27 cellular contexts compared by ENCODE assay signal in genomic region chr1:78075621-78076020, GRCh38. TPM values are rescaled to one million over a fixed set of nuclear protein-coding genes. Genes with fewer than 3 reads are reported as not detected.
DNase-seq lines count a peak whose midpoint lies in the region; ATAC-seq and TF ChIP-seq lines count a peak whose summit lies in the region.
"Had no signal": no experiment of that assay in that cellular context is flagged by ENCODE, and none has a peak within 500 bp of the region (broad histone marks: within the 10 kb centered on the region; RNA-seq: fewer than 3 reads in every experiment).

No MANE protein-coding gene starts in this region.

- no peak for TF ChIP-seq EP300 in SK-N-SH (IDR thresholded peaks at IDR 0.05; ENCODE audit: borderline replicate concordance in 1 of 2, low read depth in 1 of 2, low read length in 1 of 2)

- DNase-seq in SK-N-SH (no peak), dermis microvascular lymphatic vessel endothelial cell (ENCODE audit: low read depth in 2 of 2) (peak; percentile 49 to 96), osteoblast (ENCODE audit: insufficient read length, low spot score, missing footprints) (peak; percentile 49), NCI-H1105 (lab: John Stamatoyannopoulos, UW) (no peak)
- no peak for DNase-seq in activated T-cell treated with anti-CD3 and anti-CD28 coated beads, Interleukin-2, amount 50 U/mL, for 48 hours
- no peak for DNase-seq in activated CD4-positive, alpha-beta T cell treated with anti-CD3 and anti-CD28 coated beads, Interleukin-2, amount 50 U/mL, for 4 hours
- DNase-seq: activated CD4-positive, CD25-positive, alpha-beta regulatory T cell treated with anti-CD3 and anti-CD28 coated beads, Interleukin-2, amount 50 U/mL, for 72 hours; activated CD8-positive, alpha-beta memory T cell treated with anti-CD3 and anti-CD28 coated beads, Interleukin-2, amount 50 U/mL, for 48 hours; activated CD8-positive, alpha-beta T cell treated with anti-CD3 and anti-CD28 coated beads for 36 hours; activated naive CD4-positive, alpha-beta T cell treated with anti-CD3 and anti-CD28 coated beads for 36 hours; adrenal gland; body of pancreas; CD4-positive, alpha-beta T cell; glutamatergic neuron; H9; islet precursor cell; NCI-H187 treated with DMSO at 0.1 percent for 48 hours; NCI-H2171; NCI-H510A; stimulated activated CD4-positive, alpha-beta T cell treated with anti-CD3 and anti-CD28 coated beads, Interleukin-2, amount 100 ng/mL, for 24 hours; stimulated activated naive CD8-positive, alpha-beta T cell treated with anti-CD3 and anti-CD28 coated beads, Interleukin-15, amount 100 ng/mL, for 72 hours; thyroid gland had no signal

- CTCF ChIA-PET in SK-N-SH (lab: Yijun Ruan, JAX) (interaction anchor here (0.6 kb wide), 1 partner anchor 66 kb away, joined by 3 read pairs; no protein-coding TSS in a partner anchor), HEK293 (lab: Yijun Ruan, JAX) (interaction anchor here (0.8 kb wide), 1 partner anchor 38 kb away, joined by 3 read pairs; no protein-coding TSS in a partner anchor)

- H3K36me3 ChIP-seq in SK-N-SH (replicated peaks in 1 of 2; ENCODE audit: control insufficient read depth in 1 of 2, insufficient read depth in 2 of 2, low read length in 1 of 2) (no peaks in the 10 kb centered on the region), HEK293 (ENCODE audit: control insufficient read depth in 2 of 2, insufficient read depth in 1 of 2, low read length in 2 of 2) (no peaks in the 10 kb centered on the region), osteoblast (ENCODE audit: insufficient read depth, low read length) (no peaks in the 10 kb centered on the region)
- H3K36me3 ChIP-seq: adrenal gland, neural progenitor cell, thyroid gland, vagina had no signal

- H3K9ac ChIP-seq in SK-N-SH = no peak overlapping the region
- H3K9ac ChIP-seq: neural progenitor cell, parathyroid adenoma had no signal

- H3K9me2 ChIP-seq in SK-N-SH = no peaks in the 10 kb centered on the region

- H3K4me3 ChIP-seq in SK-N-SH (ENCODE audit: low read depth in 2 of 2, low read length in 1 of 2) = no peak overlapping the region
- no peak overlapping the region for H3K4me3 ChIP-seq in HEK293 (ENCODE audit: low read depth, low read length)
- no peak overlapping the region for H3K4me3 ChIP-seq in osteoblast (ENCODE audit: insufficient read depth, low read length)
- H3K4me3 ChIP-seq: adrenal gland, body of pancreas, neural progenitor cell, thyroid gland, vagina had no signal

- no peak for TF ChIP-seq CTCF in SK-N-SH (IDR thresholded peaks at IDR 0.05)
- no peak for TF ChIP-seq CTCF in HEK293 (tag by site-specific recombination; IDR thresholded peaks at IDR 0.05)
- no peak for TF ChIP-seq CTCF in osteoblast (IDR thresholded peaks at IDR 0.05; ENCODE audit: extremely low read depth, low read depth, low read length)

- H2AFZ ChIP-seq in SK-N-SH (ENCODE audit: low read depth) (no peak overlapping the region), osteoblast (ENCODE audit: low read length) (no peak overlapping the region)
- H2AFZ ChIP-seq: neural progenitor cell, parathyroid adenoma had no signal

- H3K4me1 ChIP-seq in SK-N-SH (ENCODE audit: control insufficient read depth in 1 of 2, insufficient read depth in 2 of 2, low read depth in 1 of 2, low read length in 1 of 2) (peaks cover 0 to 19% of the 10 kb centered on the region in 2 experiments; a peak in 2 of 4 replicates), HEK293 (ENCODE audit: control insufficient read depth, insufficient read depth, low read length) (peaks cover 4% of the 10 kb centered on the region; the same call in 1 of the 2 replicates), osteoblast (ENCODE audit: insufficient read depth, low read length) (peaks cover 27% of the 10 kb centered on the region)
- H3K4me1 ChIP-seq: neural progenitor cell, parathyroid adenoma had no signal

- H3K9me3 ChIP-seq in SK-N-SH = no peaks in the 10 kb centered on the region
- no peaks in the 10 kb centered on the region for H3K9me3 ChIP-seq in HEK293 (ENCODE audit: control insufficient read depth, insufficient read depth, low read depth, low read length)
- H3K9me3 ChIP-seq in osteoblast (ENCODE audit: low read depth, low read length) = no peaks in the 10 kb centered on the region
- H3K9me3 ChIP-seq: adrenal gland, body of pancreas, thyroid gland, vagina had no signal

- WGBS in SK-N-SH (ENCODE audit: low lambda C conversion rate) = 87% methylated on average over 3 of the region's 3 CpGs

- ATAC-seq in SK-N-SH treated with all-trans-retinoic acid at 6 μM for 48 hours = no peak
- ATAC-seq: activated CD8-positive, alpha-beta T cell treated with anti-CD3 and anti-CD28 coated beads for 36 hours; body of pancreas; stimulated activated naive CD8-positive, alpha-beta T cell treated with anti-CD3 and anti-CD28 coated beads, Interleukin-15, amount 100 ng/mL, for 72 hours had no signal

- no peak overlapping the region for H3K4me2 ChIP-seq in SK-N-SH
- no peak overlapping the region for H3K4me2 ChIP-seq in osteoblast (ENCODE audit: insufficient read depth, low read length)
- H3K4me2 ChIP-seq: neural progenitor cell had no signal

- H3K27me3 ChIP-seq in SK-N-SH (ENCODE audit: insufficient read depth) = no peaks in the 10 kb centered on the region
- no peaks in the 10 kb centered on the region for H3K27me3 ChIP-seq in osteoblast (ENCODE audit: insufficient read depth, low read length)
- H3K27me3 ChIP-seq: adrenal gland, body of pancreas, neural progenitor cell, thyroid gland, vagina had no signal

- no peak for TF ChIP-seq RAD21 in SK-N-SH (IDR thresholded peaks at IDR 0.05; ENCODE audit: low read length)

- H4K20me1 ChIP-seq in SK-N-SH (ENCODE audit: insufficient read depth) (no peaks in the 10 kb centered on the region), osteoblast (ENCODE audit: insufficient read depth, low read length) (no peaks in the 10 kb centered on the region)

- peaks cover 11% of the 10 kb centered on the region for H3F3A ChIP-seq in SK-N-SH (replicated peaks; ENCODE audit: insufficient read depth)

- POLR2A ChIA-PET in SK-N-SH (lab: Yijun Ruan, JAX) (no interaction called here), HEK293 (lab: Yijun Ruan, JAX) (no interaction called here)

- H3K79me2 ChIP-seq in SK-N-SH (ENCODE audit: insufficient read depth) (no peaks in the 10 kb centered on the region), osteoblast (ENCODE audit: insufficient read depth, low read length) (no peaks in the 10 kb centered on the region)
- H3K79me2 ChIP-seq: parathyroid adenoma had no signal

- H3K27ac ChIP-seq in SK-N-SH (ENCODE audit: low read depth in 2 of 2, low read length in 1 of 2) (no peak overlapping the region), HEK293 (ENCODE audit: extremely low read depth, low read depth, low read length) (no peak overlapping the region), osteoblast (ENCODE audit: low read depth, low read length) (no peak overlapping the region)
- H3K27ac ChIP-seq: adrenal gland, body of pancreas, neural progenitor cell, parathyroid adenoma, vagina had no signal

TF ChIP-seq in SK-N-SH, 30 proteins besides CTCF, POLR2A, EP300 and RAD21:
- TF ChIP-seq NRF1 (IDR thresholded peaks at IDR 0.05; ENCODE audit: low read depth, low read length) (no peak), CHD2 (IDR thresholded peaks at IDR 0.05; ENCODE audit: low read length, partially characterized antibody) (no peak), NFIC (IDR thresholded peaks at IDR 0.05; ENCODE audit: borderline replicate concordance) (peak; percentile 16; the same call in 1 of the 2 replicates), IRF3 (IDR thresholded peaks at IDR 0.05; ENCODE audit: low read depth, low read length) (no peak)

TF ChIP-seq in SK-N-SH treated with all-trans-retinoic acid at 6 μM for 48 hours, 23 proteins besides CTCF, POLR2A, EP300 and RAD21 (continues in another document):
- no peak for TF ChIP-seq PPARA (CRISPR knock-in tag; IDR thresholded peaks at IDR 0.05; ENCODE audit: borderline replicate concordance)
- TF ChIP-seq GLIS3 (CRISPR knock-in tag; IDR thresholded peaks at IDR 0.05) = no peak
- no peak for TF ChIP-seq PATZ1 (CRISPR knock-in tag; IDR thresholded peaks at IDR 0.05; ENCODE audit: borderline replicate concordance)
- TF ChIP-seq ZNF70 (CRISPR knock-in tag; IDR thresholded peaks at IDR 0.05) = no peak

TF ChIP-seq in HEK293, 187 proteins besides CTCF, POLR2A, EP300 and RAD21 (continues in another document):
- TF ChIP-seq MYNN (tag by site-specific recombination; IDR thresholded peaks at IDR 0.05; ENCODE audit: borderline replicate concordance) (no peak), ZNF311 (tag by site-specific recombination; IDR thresholded peaks at IDR 0.05; ENCODE audit: borderline replicate concordance) (no peak), SETDB1 (IDR thresholded peaks at IDR 0.05; ENCODE audit: insufficient read length, low read length) (no peak), ZBTB1 (tag by site-specific recombination; IDR thresholded peaks at IDR 0.05) (no peak), PRDM10 (tag by site-specific recombination; IDR thresholded peaks at IDR 0.05) (0 out of 2 replicates have a peak, but pooled peaks have one; percentile 28)

RNA-seq across cellular contexts. Expression of gene GIPC2, which starts 29.9 kb away (rescaled TPM):
- polyA plus RNA-seq in SK-N-SH (2012; rRNA removed) = 0.02 TPM in 1 of 2 replicates, not detected in the other
- 0.04 TPM in 2 replicates for polyA plus RNA-seq in SK-N-SH (2012; cell fraction: cytosol; rRNA removed)
- not detected in 2 replicates for polyA plus RNA-seq in SK-N-SH (2012; cell fraction: nucleus; rRNA removed)
- total RNA-seq in dermis microvascular lymphatic vessel endothelial cell (31.9 and 37.2 TPM in 2 replicates), osteoblast (0.29 and 0.36 TPM in 2 replicates)
- total RNA-seq: CD4-positive, alpha-beta T cell had no signal

Comparison
In these comparisons a context has a peak if more than half of its experiments do, and no peak if none do; other contexts are left out.
1. DNase-seq: peak in dermis microvascular lymphatic vessel endothelial cell (2 of 2) and osteoblast (single experiment); none in SK-N-SH (single experiment), NCI-H1105 (single experiment), activated T-cell treated with anti-CD3 and anti-CD28 coated beads, Interleukin-2, amount 50 U/mL, for 48 hours (0 of 2) and activated CD4-positive, alpha-beta T cell treated with anti-CD3 and anti-CD28 coated beads, Interleukin-2, amount 50 U/mL, for 4 hours (0 of 2).
2. RNA of gene GIPC2, which starts 29.9 kb away (total RNA-seq): 31.9 to 37.2 TPM in dermis microvascular lymphatic vessel endothelial cell; 0.29 to 0.36 TPM in osteoblast; every median in the first group is over 10 times any median in the second.